8 cellular contexts compared by ENCODE assay signal in genomic region chr18:74457043-74457742, GRCh38. TPM values are rescaled to one million over a fixed set of nuclear protein-coding genes. Genes with fewer than 3 reads are reported as not detected.
DNase-seq lines count a peak whose midpoint lies in the region; ATAC-seq and TF ChIP-seq lines count a peak whose summit lies in the region.

DIPK1C (minus strand) TSS chr18:74457308; CDS start chr18:74457259, 49 bp downstream.

- H3K27me3 ChIP-seq in ectodermal cell (ENCODE audit: control insufficient read depth, insufficient read depth, low read length, poor library complexity, severe bottlenecking) = peaks cover 43% of the 10 kb centered on the region

- H3K4me3 ChIP-seq in ectodermal cell (ENCODE audit: insufficient read depth, low read depth, low read length) = peak within 1 kb of the TSS; percentile 63
- peak within 1 kb of the TSS; percentile 43 for H3K4me3 ChIP-seq in mesodermal cell (ENCODE audit: extremely low read depth, insufficient read depth, low read length, poor library complexity, severe bottlenecking)

- H3K36me3 ChIP-seq in ectodermal cell (ENCODE audit: control insufficient read depth, insufficient read depth, low read length) = no peaks in the 10 kb centered on the region
- no peaks in the 10 kb centered on the region for H3K36me3 ChIP-seq in mesodermal cell (ENCODE audit: control insufficient read depth, insufficient read depth, low read length)

- H3K27ac ChIP-seq in ectodermal cell (ENCODE audit: insufficient read depth, low read depth, low read length, poor library complexity, severe bottlenecking) (no peak within 1 kb of the TSS), mesodermal cell (ENCODE audit: low read depth, low read length, severe bottlenecking) (no peak within 1 kb of the TSS)

- H3K4me1 Mint-ChIP-seq in activated naive CD4-positive, alpha-beta T cell treated with anti-CD3 and anti-CD28 coated beads, Interleukin-2, amount 50 U/mL, for 24 hours = peaks cover 17% of the 10 kb centered on the region
- H3K4me1 Mint-ChIP-seq in type B pancreatic cell (ENCODE audit: unreplicated experiment) = peaks cover 12% of the 10 kb centered on the region

- no peak for DNase-seq in activated naive CD4-positive, alpha-beta T cell treated with Interleukin-2 at 50 U/mL for 16 hours
- no peak for DNase-seq in type B pancreatic cell (ENCODE audit: extremely low spot score, unreplicated experiment)
- no peak for DNase-seq in NCI-H2227 (lab: John Stamatoyannopoulos, UW; ENCODE audit: unreplicated experiment)

- H3K9me3 ChIP-seq in ectodermal cell (ENCODE audit: control insufficient read depth, low read length) = no peaks in the 10 kb centered on the region
- H3K9me3 ChIP-seq in mesodermal cell (ENCODE audit: control insufficient read depth, low read length) = no peaks in the 10 kb centered on the region

- no peak within 1 kb of the TSS for H3K27ac Mint-ChIP-seq in activated naive CD4-positive, alpha-beta T cell treated with anti-CD3 and anti-CD28 coated beads, Interleukin-2, amount 50 U/mL, for 24 hours
- no peak within 1 kb of the TSS for H3K27ac Mint-ChIP-seq in type B pancreatic cell

- no peaks in the 10 kb centered on the region for H3K9me3 Mint-ChIP-seq in activated naive CD4-positive, alpha-beta T cell treated with anti-CD3 and anti-CD28 coated beads, Interleukin-2, amount 50 U/mL, for 24 hours
- no peaks in the 10 kb centered on the region for H3K9me3 Mint-ChIP-seq in type B pancreatic cell

- H3K36me3 Mint-ChIP-seq in activated naive CD4-positive, alpha-beta T cell treated with anti-CD3 and anti-CD28 coated beads, Interleukin-2, amount 50 U/mL, for 24 hours = no peaks in the 10 kb centered on the region
- H3K36me3 Mint-ChIP-seq in type B pancreatic cell = no peaks in the 10 kb centered on the region

- H3K27me3 Mint-ChIP-seq in activated naive CD4-positive, alpha-beta T cell treated with anti-CD3 and anti-CD28 coated beads, Interleukin-2, amount 50 U/mL, for 24 hours = peaks cover 21% of the 10 kb centered on the region
- H3K27me3 Mint-ChIP-seq in type B pancreatic cell = peaks cover 78% of the 10 kb centered on the region

- peak within 1 kb of the TSS; percentile 84 for H3K4me3 Mint-ChIP-seq in activated naive CD4-positive, alpha-beta T cell treated with anti-CD3 and anti-CD28 coated beads, Interleukin-2, amount 50 U/mL, for 24 hours
- H3K4me3 Mint-ChIP-seq in type B pancreatic cell = peak within 1 kb of the TSS; percentile 90

- 2% methylated on average over 76 to 77 of the region's 77 CpGs for WGBS in ectodermal cell, 2 experiments
- WGBS in mesodermal cell (ENCODE audit: insufficient coverage in 2 of 2), 2 experiments = 3 to 7% methylated on average over 12 to 32 of the region's 77 CpGs

- peaks cover 27% of the 10 kb centered on the region for H3K4me1 ChIP-seq in ectodermal cell (ENCODE audit: control insufficient read depth, insufficient read depth, low read length)
- H3K4me1 ChIP-seq in mesodermal cell (ENCODE audit: control insufficient read depth, insufficient read depth, low read length, poor library complexity, severe bottlenecking) = peaks cover 13% of the 10 kb centered on the region

- TF ChIP-seq CTCF in type B pancreatic cell (conservative IDR thresholded peaks at IDR 0.05) = no peak

- ATAC-seq in GM19467 (IDR thresholded peaks at IDR 0.05; ENCODE audit: unreplicated experiment) (no peak), HG03520 (IDR thresholded peaks at IDR 0.05; ENCODE audit: unreplicated experiment) (no peak)

RNA-seq across cellular contexts. Expression of gene DIPK1C, which starts in this region (rescaled TPM):
- polyA plus RNA-seq in ectodermal cell (2013, experiment 1 of 4) = 1.2 TPM
- polyA plus RNA-seq in ectodermal cell (2013, experiment 2 of 4) = 3.3 TPM
- 1.6 TPM for polyA plus RNA-seq in ectodermal cell (2013, experiment 3 of 4)
- 4.0 TPM for polyA plus RNA-seq in ectodermal cell (2013, experiment 4 of 4)
- polyA plus RNA-seq in mesodermal cell (2013, experiment 1 of 2) = 0.92 TPM
- 0.30 TPM for polyA plus RNA-seq in mesodermal cell (2013, experiment 2 of 2)
- 0.26 and 0.36 TPM in 2 replicates for total RNA-seq in type B pancreatic cell (ENCODE audit: low replicate concordance)
